ENCODE assay signal across 8 cellular contexts in the genomic region with DNA sequence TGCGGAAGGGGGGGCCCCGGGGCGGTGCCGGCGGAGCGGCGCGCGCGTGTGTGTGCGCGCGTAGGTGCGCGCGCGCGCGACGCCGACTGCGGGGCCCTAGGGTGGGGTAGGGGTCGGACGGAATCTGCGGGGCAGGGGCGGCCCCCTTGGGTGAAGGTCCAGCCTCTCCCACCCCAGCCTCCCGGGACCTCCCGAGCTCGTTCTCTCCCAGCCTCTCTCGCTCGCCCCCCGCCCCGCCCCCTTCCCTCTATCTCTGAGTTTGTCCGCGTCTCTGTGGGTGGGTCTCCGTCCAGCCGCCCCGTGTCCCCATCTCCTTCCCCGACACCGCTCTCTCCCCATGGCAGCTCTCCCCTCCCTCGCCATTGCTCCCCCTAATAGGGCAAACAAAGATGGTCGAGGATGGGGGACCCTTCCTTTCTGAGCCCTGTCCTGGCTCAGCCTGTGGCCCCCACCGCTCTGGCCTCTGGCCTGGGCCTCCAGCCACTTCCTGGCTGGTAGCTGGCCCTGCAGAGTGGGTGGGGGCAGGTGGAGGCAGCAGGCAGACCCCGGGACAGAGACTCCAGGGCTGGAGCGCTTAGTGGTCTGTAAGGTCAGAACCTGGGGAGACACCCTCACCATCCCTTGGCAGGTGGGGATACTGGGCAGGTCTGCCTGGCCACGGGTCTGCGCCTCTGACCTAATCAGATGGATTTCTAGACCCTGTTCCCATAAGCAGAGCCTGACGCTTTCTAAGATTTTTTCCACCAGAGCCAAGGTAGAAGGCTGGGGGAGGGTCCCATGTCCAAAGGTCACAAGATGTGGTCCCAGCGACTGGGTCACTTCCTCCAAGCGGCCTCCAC. TPM values are rescaled to one million over a fixed set of nuclear protein-coding genes. Genes with fewer than 3 reads are reported as not detected.
DNase-seq lines count a peak whose midpoint lies in the region; ATAC-seq lines count a peak whose summit lies in the region.

No MANE protein-coding gene starts in this region.

- H3K9me3 Mint-ChIP-seq in activated CD4-positive, alpha-beta T cell treated with anti-CD3 and anti-CD28 coated beads for 36 hours (ENCODE audit: low read depth): no peaks in the 10 kb centered on the region
- H3K9me3 Mint-ChIP-seq in central memory CD8-positive, alpha-beta T cell: no peaks in the 10 kb centered on the region
- H3K9me3 Mint-ChIP-seq in memory B cell: no peaks in the 10 kb centered on the region

- H3K4me1 ChIP-seq in thymus (ENCODE audit: control insufficient read depth, insufficient read depth, low read length): peaks cover 4% of the 10 kb centered on the region

- CTCF ChIA-PET in activated CD4-positive, alpha-beta T cell treated with anti-CD3 and anti-CD28 coated beads for 36 hours (lab: Charles Lee): interaction anchor here (1.1 to 3.7 kb wide), 2 partner anchors 15 to 36 kb away, joined by 4 to 19 read pairs; no protein-coding TSS in a partner anchor

- no peak overlapping the region for H3K27ac Mint-ChIP-seq in activated CD4-positive, alpha-beta T cell treated with anti-CD3 and anti-CD28 coated beads for 36 hours
- peak overlapping the region; percentile 86 for H3K27ac Mint-ChIP-seq in central memory CD8-positive, alpha-beta T cell (ENCODE audit: low read depth)
- no peak overlapping the region for H3K27ac Mint-ChIP-seq in memory B cell

- DNase-seq in activated CD4-positive, alpha-beta T cell treated with anti-CD3 and anti-CD28 coated beads for 36 hours: no peak
- no peak for DNase-seq in activated CD4-positive, alpha-beta T cell treated with anti-CD3 and anti-CD28 coated beads, Interleukin-2, amount 50 U/mL, for 48 hours
- DNase-seq in central memory CD8-positive, alpha-beta T cell (ENCODE audit: low spot score in 2 of 2): no peak
- DNase-seq in memory B cell (ENCODE audit: low spot score in 2 of 2) (no peak), SHP77 treated with DMSO at 0.1 percent for 48 hours (lab: John Stamatoyannopoulos, UW) (no peak)

- H3K4me3 Mint-ChIP-seq in activated CD4-positive, alpha-beta T cell treated with anti-CD3 and anti-CD28 coated beads for 36 hours: peak overlapping the region; percentile 67
- peak overlapping the region; percentile 83 for H3K4me3 Mint-ChIP-seq in central memory CD8-positive, alpha-beta T cell
- peak overlapping the region; percentile 82 for H3K4me3 Mint-ChIP-seq in memory B cell

- no peaks in the 10 kb centered on the region for H3K27me3 Mint-ChIP-seq in activated CD4-positive, alpha-beta T cell treated with anti-CD3 and anti-CD28 coated beads for 36 hours
- no peaks in the 10 kb centered on the region for H3K27me3 Mint-ChIP-seq in central memory CD8-positive, alpha-beta T cell
- peaks cover 10% of the 10 kb centered on the region for H3K27me3 Mint-ChIP-seq in memory B cell

- peaks cover 23% of the 10 kb centered on the region for H3K27me3 ChIP-seq in thymus (ENCODE audit: control insufficient read depth, insufficient read depth)

- no peaks in the 10 kb centered on the region for H3K36me3 ChIP-seq in thymus (ENCODE audit: control insufficient read depth, insufficient read depth)

- H3K4me1 Mint-ChIP-seq in activated CD4-positive, alpha-beta T cell treated with anti-CD3 and anti-CD28 coated beads for 36 hours: peaks cover 41% of the 10 kb centered on the region
- H3K4me1 Mint-ChIP-seq in central memory CD8-positive, alpha-beta T cell: peaks cover 82% of the 10 kb centered on the region
- peaks cover 12% of the 10 kb centered on the region for H3K4me1 Mint-ChIP-seq in memory B cell

- peak overlapping the region; percentile 57 for H3K4me3 ChIP-seq in thymus (ENCODE audit: low read length)

- intact Hi-C loops in activated CD4-positive, alpha-beta T cell treated with anti-CD3 and anti-CD28 coated beads for 36 hours (cut with DNase I, micrococcal nuclease): loop anchor here in 1 of 2 experiments (1.0 kb wide), 2 partner anchors 16 to 33 kb away; partner anchors contain the start of gene PRR5

- POLR2A ChIA-PET in activated CD4-positive, alpha-beta T cell treated with anti-CD3 and anti-CD28 coated beads for 36 hours (lab: Charles Lee): no interaction called here

- ATAC-seq in activated CD4-positive, alpha-beta T cell treated with anti-CD3 and anti-CD28 coated beads for 36 hours: no peak
- ATAC-seq in central memory CD8-positive, alpha-beta T cell (replicated peaks; ENCODE audit: extremely low read depth, poor library complexity, severe bottlenecking): no peak
- ATAC-seq in memory B cell (ENCODE audit: low read depth): peak; percentile 16
- ATAC-seq in HG02973 (IDR thresholded peaks at IDR 0.05; ENCODE audit: unreplicated experiment): no peak
- no peak for ATAC-seq in GM21390 (IDR thresholded peaks at IDR 0.05; ENCODE audit: unreplicated experiment)

- 9% methylated on average over 50 of the region's 50 CpGs for WGBS in thymus

- H3K9me3 ChIP-seq in thymus (ENCODE audit: control insufficient read depth): no peaks in the 10 kb centered on the region

- H3K27ac ChIP-seq in thymus (ENCODE audit: low read depth): no peak overlapping the region

- no peaks in the 10 kb centered on the region for H3K36me3 Mint-ChIP-seq in activated CD4-positive, alpha-beta T cell treated with anti-CD3 and anti-CD28 coated beads for 36 hours (ENCODE audit: low read depth)
- peaks cover 22% of the 10 kb centered on the region for H3K36me3 Mint-ChIP-seq in central memory CD8-positive, alpha-beta T cell (ENCODE audit: insufficient read depth)
- H3K36me3 Mint-ChIP-seq in memory B cell: no peaks in the 10 kb centered on the region

RNA-seq across cellular contexts. Expression of gene PRR5, which starts 32.9 kb away (rescaled TPM):
- 10 to 100 TPM; 13.6 TPM for total RNA-seq in activated CD4-positive, alpha-beta T cell treated with anti-CD3 and anti-CD28 coated beads for 36 hours
- 16.2 TPM for polyA plus RNA-seq in thymus
